ENCODE assay signal across 16 cellular contexts in genomic region chr11:387193-387793, GRCh38. TPM values are rescaled to one million over a fixed set of nuclear protein-coding genes. Genes with fewer than 3 reads are reported as not detected.
DNase-seq lines count a peak whose midpoint lies in the region; ATAC-seq and TF ChIP-seq lines count a peak whose summit lies in the region.
"Had no signal": no experiment of that assay in that cellular context is flagged by ENCODE, and none has a peak within 500 bp of the region (broad histone marks: within the 10 kb centered on the region; RNA-seq: fewer than 3 reads in every experiment).

No MANE protein-coding gene starts in this region.

- no peak overlapping the region for H3K4me3 ChIP-seq in CD4-positive, alpha-beta memory T cell (ENCODE audit: low read length in 2 of 2)
- H3K4me3 ChIP-seq in fibroblast of pulmonary artery (replicated peaks; ENCODE audit: low read depth, low read length): no peak overlapping the region
- no peak overlapping the region for H3K4me3 ChIP-seq in tibial artery
- H3K4me3 ChIP-seq: SJSA1 had no signal

- DNase-seq in CD4-positive, alpha-beta memory T cell: no peak
- DNase-seq in UCSD-AML1 (lab: John Stamatoyannopoulos, UW; ENCODE audit: unreplicated experiment) (peak; percentile 39), fibroblast of pulmonary artery (ENCODE audit: low read depth) (no peak), amygdala (lab: John Stamatoyannopoulos, UW) (no peak), tibial artery (no peak), cortex of kidney (lab: John Stamatoyannopoulos, UW) (no peak)
- DNase-seq in stimulated activated effector memory CD8-positive, alpha-beta T cell treated with anti-CD3 and anti-CD28 coated beads, Interleukin-12 subunit alpha, Interleukin-12 subunit beta, amount 100 ng/mL, for 72 hours (ENCODE audit: low spot score in 2 of 2): no peak
- DNase-seq: ACHN, C1 segment of cervical spinal cord, Caco-2, NCI-H2227 treated with DMSO at 0.1 percent for 48 hours, NCI-H526, OCI-M1 had no signal

- no peak overlapping the region for H3K4me3 Mint-ChIP-seq in CD4-positive, alpha-beta memory T cell
- H3K4me3 Mint-ChIP-seq in stimulated activated effector memory CD8-positive, alpha-beta T cell treated with anti-CD3 and anti-CD28 coated beads, Interleukin-12 subunit alpha, Interleukin-12 subunit beta, amount 100 ng/mL, for 72 hours: no peak overlapping the region

- no peaks in the 10 kb centered on the region for H3K4me1 ChIP-seq in CD4-positive, alpha-beta memory T cell (ENCODE audit: insufficient read depth, low read length)
- no peaks in the 10 kb centered on the region for H3K4me1 ChIP-seq in tibial artery
- H3K4me1 ChIP-seq: SJSA1 had no signal

- peaks cover 0 to 3% of the 10 kb centered on the region in 2 donors for H3K36me3 Mint-ChIP-seq in CD4-positive, alpha-beta memory T cell
- H3K36me3 Mint-ChIP-seq in stimulated activated effector memory CD8-positive, alpha-beta T cell treated with anti-CD3 and anti-CD28 coated beads, Interleukin-12 subunit alpha, Interleukin-12 subunit beta, amount 100 ng/mL, for 72 hours: peaks cover 9% of the 10 kb centered on the region

- H3K27ac Mint-ChIP-seq in CD4-positive, alpha-beta memory T cell: peak overlapping the region in 6 of 7 donors; percentile 3 to 72 (median 37)
- peak overlapping the region; percentile 57 for H3K27ac Mint-ChIP-seq in stimulated activated effector memory CD8-positive, alpha-beta T cell treated with anti-CD3 and anti-CD28 coated beads, Interleukin-12 subunit alpha, Interleukin-12 subunit beta, amount 100 ng/mL, for 72 hours
- H3K27ac Mint-ChIP-seq: IgD-negative memory B cell had no signal

- CTCF ChIA-PET in CD4-positive, alpha-beta memory T cell (lab: Charles Lee; ENCODE audit: partially characterized antibody): interaction anchor here (1.3 kb wide), 1 partner anchor 10 kb away, joined by 5 read pairs; no protein-coding TSS in a partner anchor

- ATAC-seq in stimulated activated effector memory CD8-positive, alpha-beta T cell treated with anti-CD3 and anti-CD28 coated beads, Interleukin-12 subunit alpha, Interleukin-12 subunit beta, amount 100 ng/mL, for 72 hours: no peak

- peaks cover 0 to 15% (median 4%) of the 10 kb centered on the region in 4 donors for H3K4me1 Mint-ChIP-seq in CD4-positive, alpha-beta memory T cell
- peaks cover 24% of the 10 kb centered on the region for H3K4me1 Mint-ChIP-seq in stimulated activated effector memory CD8-positive, alpha-beta T cell treated with anti-CD3 and anti-CD28 coated beads, Interleukin-12 subunit alpha, Interleukin-12 subunit beta, amount 100 ng/mL, for 72 hours

- H3K9me3 Mint-ChIP-seq in CD4-positive, alpha-beta memory T cell: peaks cover 0 to 10% (median 5%) of the 10 kb centered on the region in 8 donors
- peaks cover 4% of the 10 kb centered on the region for H3K9me3 Mint-ChIP-seq in stimulated activated effector memory CD8-positive, alpha-beta T cell treated with anti-CD3 and anti-CD28 coated beads, Interleukin-12 subunit alpha, Interleukin-12 subunit beta, amount 100 ng/mL, for 72 hours

- no peaks in the 10 kb centered on the region for H3K27me3 ChIP-seq in CD4-positive, alpha-beta memory T cell (ENCODE audit: insufficient read depth, low read length)
- H3K27me3 ChIP-seq in tibial artery: peaks cover 0 to 24% of the 10 kb centered on the region in 2 donors

- H3K27ac ChIP-seq in CD4-positive, alpha-beta memory T cell (ENCODE audit: low read depth, low read length): no peak overlapping the region
- H3K27ac ChIP-seq in tibial artery: no peak overlapping the region
- H3K27ac ChIP-seq: RWPE1, SJSA1 had no signal

- TF ChIP-seq CTCF in fibroblast of pulmonary artery (IDR thresholded peaks at IDR 0.05; ENCODE audit: low read length, missing control alignments) (peak; percentile 1), tibial artery (IDR thresholded peaks at IDR 0.05) (no peak)

- peaks cover 0 to 5% of the 10 kb centered on the region in 2 donors for H3K27me3 Mint-ChIP-seq in CD4-positive, alpha-beta memory T cell

- no peaks in the 10 kb centered on the region for H3K9me3 ChIP-seq in CD4-positive, alpha-beta memory T cell (ENCODE audit: control insufficient read depth in 1 of 2, low read length in 2 of 2)
- H3K9me3 ChIP-seq in tibial artery: peaks cover 0 to 12% (median 11%) of the 10 kb centered on the region in 3 donors
- H3K9me3 ChIP-seq: SJSA1 had no signal

- H3K36me3 ChIP-seq in CD4-positive, alpha-beta memory T cell (ENCODE audit: insufficient read depth, low read length): no peaks in the 10 kb centered on the region
- no peaks in the 10 kb centered on the region for H3K36me3 ChIP-seq in tibial artery
- H3K36me3 ChIP-seq: SJSA1 had no signal

- POLR2A ChIA-PET in CD4-positive, alpha-beta memory T cell (lab: Charles Lee; ENCODE audit: partially characterized antibody): no interaction called here

- intact Hi-C loops in CD4-positive, alpha-beta memory T cell (cut with micrococcal nuclease): no loop called here
- intact Hi-C loops in tibial artery (cut with DNase I; ENCODE audit: low total_unique reads): no loop called here

RNA-seq across cellular contexts. Expression of gene PKP3, which starts 6.7 kb away (rescaled TPM):
- not detected for total RNA-seq in CD4-positive, alpha-beta memory T cell
- under 1 TPM in 1 of 2 donors, not detected in 1; 0.14 TPM for polyA plus RNA-seq in CD4-positive, alpha-beta memory T cell
- polyA plus RNA-seq: IgD-negative memory B cell had no signal

RNA-seq across cellular contexts. Expression of gene B4GALNT4, which starts 18.0 kb away (rescaled TPM):
- total RNA-seq in CD4-positive, alpha-beta memory T cell: 1 to 10 TPM; 2.2 to 2.4 TPM
- polyA plus RNA-seq in CD4-positive, alpha-beta memory T cell: not detected
- total RNA-seq: SJSA1 had no signal
- polyA plus RNA-seq: IgD-negative memory B cell had no signal

RNA-seq across cellular contexts. Expression of gene SIGIRR, which starts 27.5 kb away (rescaled TPM):
- 100 to 1,000 TPM; 437 to 440 TPM for total RNA-seq in CD4-positive, alpha-beta memory T cell
- 100 to 1,000 TPM; 235 to 242 TPM for polyA plus RNA-seq in CD4-positive, alpha-beta memory T cell

RNA-seq across cellular contexts. Expression of gene ANO9, which starts 54.5 kb away (rescaled TPM):
- 100 to 1,000 TPM; 120 to 123 TPM for total RNA-seq in CD4-positive, alpha-beta memory T cell
- 10 to 100 TPM in 1 of 2 donors, 1 to 10 TPM in 1; 9.4 to 15.5 TPM for polyA plus RNA-seq in CD4-positive, alpha-beta memory T cell
- total RNA-seq: SJSA1 had no signal
